ENCODE assay signal across 8 cellular contexts in genomic region chr19:28710278-28710677, GRCh38.
A peak's percentile ranks its signal among the peaks of the same experiment; 100 is the strongest.
DNase-seq lines count a peak whose midpoint lies in the region; ATAC-seq and TF ChIP-seq lines count a peak whose summit lies in the region.

No MANE protein-coding gene starts in this region.

- H3K9me3 ChIP-seq in CD8-positive, alpha-beta T cell (ENCODE audit: low read length), result no peaks in the 10 kb centered on the region
- no peaks in the 10 kb centered on the region for H3K9me3 ChIP-seq in NT2/D1 (ENCODE audit: insufficient read depth, low read length)

- no peak for DNase-seq in CD8-positive, alpha-beta T cell
- DNase-seq in HT1080 (ENCODE audit: low read depth), result peak; percentile 31
- peak; percentile 33 for DNase-seq in NT2/D1 (ENCODE audit: low read depth, low spot score)
- peak; percentile 71 for DNase-seq in dermis blood vessel endothelial cell
- peak; percentile 77 for DNase-seq in myocyte (ENCODE audit: low read depth)
- no peak for DNase-seq in activated CD8-positive, alpha-beta memory T cell treated with anti-CD3 and anti-CD28 coated beads, Interleukin-2, amount 50 U/mL, for 4 hours

- no peak overlapping the region for H3K4me3 Mint-ChIP-seq in CD8-positive, alpha-beta T cell

- H3K4me3 ChIP-seq in CD8-positive, alpha-beta T cell (ENCODE audit: low read depth, low read length), result no peak overlapping the region
- no peak overlapping the region for H3K4me3 ChIP-seq in NT2/D1 (ENCODE audit: insufficient read length, low read depth)

- intact Hi-C loops in CD8-positive, alpha-beta T cell (cut with DNase I, micrococcal nuclease), result loop anchor here (1.0 to 5.0 kb wide), 2 partner anchors 244 to 468 kb away; no protein-coding TSS in a partner anchor

- H3K27ac ChIP-seq in CD8-positive, alpha-beta T cell (ENCODE audit: low read depth, low read length), result no peak overlapping the region

- no peaks in the 10 kb centered on the region for H3K27me3 ChIP-seq in CD8-positive, alpha-beta T cell (ENCODE audit: insufficient read depth, low read length)
- no peaks in the 10 kb centered on the region for H3K27me3 ChIP-seq in NT2/D1 (ENCODE audit: insufficient read depth, insufficient read length)

- no peaks in the 10 kb centered on the region for H3K36me3 Mint-ChIP-seq in CD8-positive, alpha-beta T cell

- no peaks in the 10 kb centered on the region for H3K27me3 Mint-ChIP-seq in CD8-positive, alpha-beta T cell (ENCODE audit: low read depth)

- POLR2A ChIA-PET in CD8-positive, alpha-beta T cell (lab: Charles Lee), result no interaction called here

- no peak overlapping the region for H3K27ac Mint-ChIP-seq in CD8-positive, alpha-beta T cell

- no peak overlapping the region for H3K9ac ChIP-seq in NT2/D1 (ENCODE audit: insufficient read length, low read depth)

- no peaks in the 10 kb centered on the region for H3K36me3 ChIP-seq in CD8-positive, alpha-beta T cell (ENCODE audit: insufficient read depth, low read length)
- H3K36me3 ChIP-seq in NT2/D1 (ENCODE audit: insufficient read depth, insufficient read length, low read length), result peaks cover 18% of the 10 kb centered on the region

- H3K9me3 Mint-ChIP-seq in CD8-positive, alpha-beta T cell, result no peaks in the 10 kb centered on the region

- CTCF ChIA-PET in CD8-positive, alpha-beta T cell (lab: Charles Lee), result interaction anchor here (0.6 to 2.5 kb wide), 8 partner anchors 9 to 246 kb away, joined by 3 to 11 read pairs (median 4); no protein-coding TSS in a partner anchor

- peak; percentile 79 for TF ChIP-seq CTCF in CD8-positive, alpha-beta T cell (IDR thresholded peaks at IDR 0.05)

- no peaks in the 10 kb centered on the region for H3K4me1 ChIP-seq in CD8-positive, alpha-beta T cell (ENCODE audit: insufficient read depth, low read length)
- H3K4me1 ChIP-seq in NT2/D1 (ENCODE audit: insufficient read depth, insufficient read length), result no peaks in the 10 kb centered on the region

- H3K4me1 Mint-ChIP-seq in CD8-positive, alpha-beta T cell (ENCODE audit: low read depth), result no peaks in the 10 kb centered on the region

- ATAC-seq in CD8-positive, alpha-beta T cell, result no peak
- ATAC-seq in HG03354 (IDR thresholded peaks at IDR 0.05; ENCODE audit: poor library complexity, severe bottlenecking, unreplicated experiment) (no peak), GM21576 (IDR thresholded peaks at IDR 0.05; ENCODE audit: unreplicated experiment) (no peak)

Comparison
In these comparisons a context has a peak if more than half of its experiments do, and no peak if none do; other contexts are left out.
1. DNase-seq: peak in HT1080 (single experiment), NT2/D1 (single experiment), dermis blood vessel endothelial cell (single experiment) and myocyte (single experiment); none in CD8-positive, alpha-beta T cell (0 of 7) and activated CD8-positive, alpha-beta memory T cell treated with anti-CD3 and anti-CD28 coated beads, Interleukin-2, amount 50 U/mL, for 4 hours (single experiment).